ENCODE assay signal across 8 cellular contexts in the genomic region with DNA sequence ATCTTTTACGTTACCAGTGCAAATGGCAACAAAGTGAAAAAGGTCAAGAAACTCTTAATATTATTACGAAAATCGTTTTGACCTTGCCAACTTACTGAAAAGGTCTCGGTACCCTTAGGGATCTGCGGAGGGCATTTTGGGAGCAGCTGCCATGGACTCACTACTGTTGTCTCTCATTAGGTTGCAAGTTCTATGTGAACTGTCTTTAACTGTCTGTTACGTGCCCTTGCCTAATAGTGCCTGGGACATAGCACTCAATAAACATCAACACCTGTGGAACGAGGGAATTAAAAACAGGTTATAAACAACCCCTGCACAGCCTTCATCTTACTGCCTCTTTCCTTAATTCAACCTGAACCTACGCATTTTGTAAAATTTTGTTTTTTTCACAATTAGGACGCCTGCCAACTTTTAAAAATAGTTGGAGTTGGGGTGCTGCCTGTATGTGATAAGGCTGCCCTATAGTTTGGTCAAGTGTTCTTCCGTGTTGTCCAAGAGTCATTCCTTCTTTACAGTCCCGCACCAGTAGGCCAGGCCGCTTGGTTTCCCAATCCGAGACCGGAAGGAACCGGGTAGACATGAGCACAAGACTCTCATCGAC. TPM values are rescaled to one million over a fixed set of nuclear protein-coding genes. Genes with fewer than 3 reads are reported as not detected.
DNase-seq lines count a peak whose midpoint lies in the region; ATAC-seq, FAIRE-seq and TF ChIP-seq lines count a peak whose summit lies in the region.

No MANE protein-coding gene starts in this region.

- DNase-seq in activated CD4-positive, alpha-beta T cell treated with anti-CD3 and anti-CD28 coated beads, Interleukin-2, amount 10 ng/mL, durations not matched to agents 7 days and 5 days: no peak
- no peak for DNase-seq in activated CD4-positive, alpha-beta T cell treated with anti-CD3 and anti-CD28 coated beads, Interleukin-2, amount 50 U/mL, for 48 hours
- DNase-seq in heart left ventricle: no peak
- DNase-seq in sigmoid colon: no peak
- no peak for DNase-seq in GM12891 (ENCODE audit: insufficient read length, low spot score)
- DNase-seq in stimulated activated CD4-positive, alpha-beta T cell treated with anti-CD3 and anti-CD28 coated beads, Interleukin-4, amount 100 ng/mL, for 4 hours: no peak

- H3K27me3 ChIP-seq in heart left ventricle (no peaks in the 10 kb centered on the region), sigmoid colon (no peaks in the 10 kb centered on the region)

- POLR2A ChIA-PET in activated CD4-positive, alpha-beta T cell treated with anti-CD3 and anti-CD28 coated beads, Interleukin-2, amount 10 ng/mL, durations not matched to agents 7 days and 5 days (lab: Charles Lee): no interaction called here

- TF ChIP-seq POLR2A in heart left ventricle (IDR thresholded peaks at IDR 0.05): no peak
- TF ChIP-seq POLR2A in sigmoid colon (IDR thresholded peaks at IDR 0.05): no peak
- no peak for TF ChIP-seq POLR2A in GM12891 (IDR thresholded peaks at IDR 0.05; ENCODE audit: low read depth, low read length)

- peak overlapping the region; percentile 100 for H3K27ac Mint-ChIP-seq in activated CD4-positive, alpha-beta T cell treated with anti-CD3 and anti-CD28 coated beads, Interleukin-2, amount 10 ng/mL, durations not matched to agents 7 days and 5 days

- 21 to 26% (median 25%) methylated on average over 14 to 16 of the region's 16 CpGs for whole genome bisulfite sequencing in heart left ventricle, 4 donors
- WGBS in sigmoid colon, 2 donors: 26% methylated on average over 16 of the region's 16 CpGs

- H3K9me3 ChIP-seq in heart left ventricle: no peaks in the 10 kb centered on the region
- no peaks in the 10 kb centered on the region for H3K9me3 ChIP-seq in sigmoid colon

- FAIRE-seq in GM12891 (lab: Jason Lieb, UNC): no peak

- H3K4me3 ChIP-seq in heart left ventricle (peak overlapping the region; percentile 70 to 95 (median 84)), sigmoid colon (peak overlapping the region; percentile 83 to 90 (median 86))

- peaks cover 14% of the 10 kb centered on the region for H3K36me3 Mint-ChIP-seq in activated CD4-positive, alpha-beta T cell treated with anti-CD3 and anti-CD28 coated beads, Interleukin-2, amount 10 ng/mL, durations not matched to agents 7 days and 5 days (ENCODE audit: low read depth)

- CTCF ChIA-PET in activated CD4-positive, alpha-beta T cell treated with anti-CD3 and anti-CD28 coated beads, Interleukin-2, amount 10 ng/mL, durations not matched to agents 7 days and 5 days (lab: Charles Lee): no interaction called here

- intact Hi-C loops in heart left ventricle (cut with DNase I): loop anchor here (1.0 to 10.0 kb wide), 8 partner anchors 216 to 401 kb away; a partner anchor contains a TSS
- intact Hi-C loops in sigmoid colon (cut with DNase I): loop anchor here (1.0 to 10.0 kb wide), 4 partner anchors 218 to 579 kb away; a partner anchor contains a TSS

- TF ChIP-seq EP300 in sigmoid colon (IDR thresholded peaks at IDR 0.05): no peak

- peaks cover 35% of the 10 kb centered on the region for H3K4me1 Mint-ChIP-seq in activated CD4-positive, alpha-beta T cell treated with anti-CD3 and anti-CD28 coated beads, Interleukin-2, amount 10 ng/mL, durations not matched to agents 7 days and 5 days

- H3K27ac ChIP-seq in VCaP (peak overlapping the region; percentile 98), heart left ventricle (peak overlapping the region; percentile 95 to 100 (median 99)), sigmoid colon (peak overlapping the region; percentile 96 to 99 (median 99))

- TF ChIP-seq CTCF in VCaP (conservative IDR thresholded peaks at IDR 0.05): no peak
- no peak for TF ChIP-seq CTCF in heart left ventricle (IDR thresholded peaks at IDR 0.05)
- no peak for TF ChIP-seq CTCF in sigmoid colon (IDR thresholded peaks at IDR 0.05)

- ATAC-seq in HG03045 (IDR thresholded peaks at IDR 0.05; ENCODE audit: unreplicated experiment): peak; percentile 31
- ATAC-seq in heart left ventricle: peak; percentile 9 to 58 (median 38)

- peak overlapping the region; percentile 96 for H3K4me3 Mint-ChIP-seq in activated CD4-positive, alpha-beta T cell treated with anti-CD3 and anti-CD28 coated beads, Interleukin-2, amount 10 ng/mL, durations not matched to agents 7 days and 5 days

- H3K27me3 Mint-ChIP-seq in activated CD4-positive, alpha-beta T cell treated with anti-CD3 and anti-CD28 coated beads, Interleukin-2, amount 10 ng/mL, durations not matched to agents 7 days and 5 days: no peaks in the 10 kb centered on the region

- peaks cover 4 to 42% (median 31%) of the 10 kb centered on the region in 12 donors for H3K4me1 ChIP-seq in heart left ventricle
- H3K4me1 ChIP-seq in sigmoid colon: peaks cover 0 to 42% (median 27%) of the 10 kb centered on the region in 4 donors

- H3K9me3 Mint-ChIP-seq in activated CD4-positive, alpha-beta T cell treated with anti-CD3 and anti-CD28 coated beads, Interleukin-2, amount 10 ng/mL, durations not matched to agents 7 days and 5 days: no peaks in the 10 kb centered on the region

- no peaks in the 10 kb centered on the region for H3K36me3 ChIP-seq in heart left ventricle
- H3K36me3 ChIP-seq in sigmoid colon: no peaks in the 10 kb centered on the region

TF ChIP-seq in GM12891, 5 proteins besides CTCF, POLR2A, EP300 and RAD21:
- TF ChIP-seq PAX5 (IDR thresholded peaks at IDR 0.05; ENCODE audit: insufficient read depth, low read length, severe bottlenecking): no peak
- no peak for TF ChIP-seq POLR2AphosphoS5 (IDR thresholded peaks at IDR 0.05; ENCODE audit: low read depth, low read length)
- TF ChIP-seq POU2F2 (IDR thresholded peaks at IDR 0.05; ENCODE audit: low read depth, low read length): no peak
- TF ChIP-seq TAF1 (IDR thresholded peaks at IDR 0.05; ENCODE audit: low read depth, low read length): no peak
- TF ChIP-seq SPI1 (IDR thresholded peaks at IDR 0.05; ENCODE audit: low read depth, low read length): no peak

RNA-seq across cellular contexts. Expression of a gene that starts 0.5 kb away (rescaled TPM):
- 10 to 100 TPM; 66.0 to 70.9 TPM for total RNA-seq in activated CD4-positive, alpha-beta T cell treated with anti-CD3 and anti-CD28 coated beads, Interleukin-2, amount 10 ng/mL, durations not matched to agents 7 days and 5 days
- total RNA-seq in heart left ventricle (10 to 100 TPM; 13.5 to 34.2 (median 28.4) TPM), sigmoid colon (100 to 1,000 TPM in 1 of 4 donors, 10 to 100 TPM in 3; 63.5 to 127 (median 85.6) TPM)
- polyA plus RNA-seq in heart left ventricle (10 to 100 TPM; 17.0 to 25.7 TPM), sigmoid colon (10 to 100 TPM in 2 of 3 donors, 1 to 10 TPM in 1; 9.0 to 25.4 (median 24.3) TPM)
- 35.4 TPM for polyA plus RNA-seq in GM12891 (2012; ENCODE audit: low read depth, missing spikeins)
